1 cellular context compared by ENCODE assay signal in genomic region chr19:45906221-45906620, GRCh38.
TF ChIP-seq lines count a peak whose summit lies in the region.

No MANE protein-coding gene starts in this region.

TF ChIP-seq in IMR-90, 13 proteins besides CTCF, POLR2A, EP300 and RAD21:
- TF ChIP-seq RFX5 (IDR thresholded peaks at IDR 0.05; ENCODE audit: low read depth, low read length) (no peak), SMC3 (IDR thresholded peaks at IDR 0.05; ENCODE audit: low read depth, low read length) (no peak), NFE2L2 (IDR thresholded peaks at IDR 0.05; ENCODE audit: low read depth, low read length) (no peak), CHD1 (IDR thresholded peaks at IDR 0.05; ENCODE audit: low read depth, low read length) (no peak), BHLHE40 (IDR thresholded peaks at IDR 0.05; ENCODE audit: low read depth, low read length) (no peak), CEBPB (IDR thresholded peaks at IDR 0.05; ENCODE audit: low read depth, low read length) (no peak; the same call in 1 of the 2 replicates), MAZ (IDR thresholded peaks at IDR 0.05; ENCODE audit: borderline replicate concordance, low read depth, low read length) (no peak)
